18 cellular contexts compared by ENCODE assay signal in the genomic region with DNA sequence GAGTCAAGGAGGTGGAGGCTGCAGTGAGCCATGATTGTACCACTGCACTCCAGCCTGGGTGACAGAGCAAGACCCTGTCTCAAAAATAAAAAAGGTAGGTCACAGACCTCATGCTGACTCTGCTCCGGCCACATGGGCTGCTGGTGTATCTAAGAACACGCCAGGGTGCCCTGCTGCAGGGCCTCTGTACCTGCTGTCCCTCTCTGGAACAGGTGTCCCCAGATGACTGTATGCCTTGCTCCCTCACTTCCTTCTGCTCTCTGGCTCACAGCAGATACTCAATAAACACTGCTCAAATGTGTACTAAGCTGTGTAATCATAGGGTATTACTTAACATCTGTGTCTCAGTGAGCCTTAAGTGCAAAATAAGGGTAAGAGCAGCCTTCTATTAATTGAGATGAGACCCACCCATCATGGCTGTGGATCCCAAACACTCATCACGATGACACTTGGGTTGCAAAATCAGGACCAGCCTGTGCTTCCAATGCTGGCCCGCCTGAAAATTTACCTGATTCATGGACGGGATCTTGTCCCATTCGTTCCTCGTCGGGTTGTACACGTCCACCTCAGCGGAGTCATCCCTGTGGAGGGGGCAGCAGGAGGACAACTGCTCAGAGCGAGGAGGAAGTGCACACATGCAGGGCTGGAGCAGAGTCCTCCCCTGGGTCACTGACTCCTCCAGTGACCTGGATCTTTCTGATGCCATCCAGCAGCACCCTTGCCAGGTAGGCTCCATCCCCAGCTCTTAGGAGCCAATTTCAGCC. TPM values are rescaled to one million over a fixed set of nuclear protein-coding genes. Genes with fewer than 3 reads are reported as not detected.
A peak's percentile ranks its signal among the peaks of the same experiment; 100 is the strongest.
DNase-seq lines count a peak whose midpoint lies in the region; ATAC-seq and TF ChIP-seq lines count a peak whose summit lies in the region.
"Had no signal": no experiment of that assay in that cellular context is flagged by ENCODE, and none has a peak within 500 bp of the region (broad histone marks: within the 10 kb centered on the region; RNA-seq: fewer than 3 reads in every experiment).

No MANE protein-coding gene starts in this region.

- peaks cover 76% of the 10 kb centered on the region for H3K4me1 ChIP-seq in psoas muscle

- H3K36me3 ChIP-seq in WERI-Rb-1 = peaks cover 88% of the 10 kb centered on the region
- peaks cover 7 to 89% of the 10 kb centered on the region in 2 donors for H3K36me3 ChIP-seq in psoas muscle (ENCODE audit: insufficient read depth in 1 of 2, low read depth in 1 of 2)
- peaks cover 51% of the 10 kb centered on the region for H3K36me3 ChIP-seq in MG63

- CTCF ChIA-PET in activated naive CD4-positive, alpha-beta T cell treated with anti-CD3 and anti-CD28 coated beads for 36 hours (lab: Charles Lee) = interaction anchor here (0.7 to 1.5 kb wide), 3 partner anchors 40 to 349 kb away, joined by 3 to 7 read pairs (median 5); partner anchors contain the start of gene TAS1R1

- H3K27ac ChIP-seq in WERI-Rb-1 (peak overlapping the region; percentile 92), epithelial cell of prostate (peak overlapping the region; percentile 24), psoas muscle (peak overlapping the region; percentile 98)

- H3K9me3 Mint-ChIP-seq in activated naive CD4-positive, alpha-beta T cell treated with anti-CD3 and anti-CD28 coated beads, Interleukin-2, amount 50 U/mL, for 24 hours = no peaks in the 10 kb centered on the region
- H3K9me3 Mint-ChIP-seq in activated naive CD4-positive, alpha-beta T cell treated with anti-CD3 and anti-CD28 coated beads for 36 hours = no peaks in the 10 kb centered on the region
- H3K9me3 Mint-ChIP-seq: CD4-positive, alpha-beta memory T cell had no signal

- 62 to 85% (median 66%) methylated on average over 11 of the region's 11 CpGs for WGBS in psoas muscle, 3 donors

- H3K27me3 ChIP-seq in WERI-Rb-1 (ENCODE audit: insufficient read depth, low read depth, severe bottlenecking) = no peaks in the 10 kb centered on the region
- no peaks in the 10 kb centered on the region for H3K27me3 ChIP-seq in psoas muscle (ENCODE audit: insufficient read depth in 3 of 3, low read length in 2 of 3)
- H3K27me3 ChIP-seq in MG63 = no peaks in the 10 kb centered on the region

- H3K4me3 Mint-ChIP-seq in activated naive CD4-positive, alpha-beta T cell treated with anti-CD3 and anti-CD28 coated beads, Interleukin-2, amount 50 U/mL, for 24 hours = peak overlapping the region; percentile 19
- H3K4me3 Mint-ChIP-seq in activated naive CD4-positive, alpha-beta T cell treated with anti-CD3 and anti-CD28 coated beads for 36 hours = no peak overlapping the region
- H3K4me3 Mint-ChIP-seq: B cell had no signal

- H3K4me1 Mint-ChIP-seq in activated naive CD4-positive, alpha-beta T cell treated with anti-CD3 and anti-CD28 coated beads, Interleukin-2, amount 50 U/mL, for 24 hours = peaks cover 74% of the 10 kb centered on the region
- H3K4me1 Mint-ChIP-seq in activated naive CD4-positive, alpha-beta T cell treated with anti-CD3 and anti-CD28 coated beads for 36 hours (ENCODE audit: low read depth) = peaks cover 46% of the 10 kb centered on the region

- H3K9me3 ChIP-seq in WERI-Rb-1 (ENCODE audit: severe bottlenecking) (no peaks in the 10 kb centered on the region), psoas muscle (no peaks in the 10 kb centered on the region), MG63 (no peaks in the 10 kb centered on the region)

- ATAC-seq in psoas muscle = peak in 3 of 4 donors; percentile 5 to 39 (median 35)

- H3K27ac Mint-ChIP-seq in activated naive CD4-positive, alpha-beta T cell treated with anti-CD3 and anti-CD28 coated beads, Interleukin-2, amount 50 U/mL, for 24 hours = peak overlapping the region; percentile 12
- H3K27ac Mint-ChIP-seq in activated naive CD4-positive, alpha-beta T cell treated with anti-CD3 and anti-CD28 coated beads for 36 hours = no peak overlapping the region
- H3K27ac Mint-ChIP-seq: B cell had no signal

- DNase-seq in activated naive CD4-positive, alpha-beta T cell treated with anti-CD3 and anti-CD28 coated beads for 36 hours = no peak
- DNase-seq in WERI-Rb-1 (peak; percentile 77), epithelial cell of prostate (ENCODE audit: low read depth, low spot score) (no peak), psoas muscle (peak in 1 of 2 donors; percentile 81), foreskin fibroblast (no peak), MG63 (no peak), Ammon's horn (ENCODE audit: low spot score) (no peak)
- DNase-seq: ACHN; CD4-positive, alpha-beta memory T cell; Karpas-422; NCI-H1930; NCI-H2171; NCI-H510A; SHP77 treated with DMSO at 0.1 percent for 48 hours had no signal

- intact Hi-C loops in activated naive CD4-positive, alpha-beta T cell treated with anti-CD3 and anti-CD28 coated beads for 36 hours (cut with micrococcal nuclease) = no loop called here
- intact Hi-C loops in psoas muscle (cut with DNase I) = no loop called here

- no peak for TF ChIP-seq CTCF in WERI-Rb-1 (IDR thresholded peaks at IDR 0.05; ENCODE audit: low read depth, low read length)
- TF ChIP-seq CTCF in psoas muscle (IDR thresholded peaks at IDR 0.05) = no peak
- no peak for TF ChIP-seq CTCF in foreskin fibroblast (IDR thresholded peaks at IDR 0.05; ENCODE audit: low read depth, low read length)

- no peaks in the 10 kb centered on the region for H3K27me3 Mint-ChIP-seq in activated naive CD4-positive, alpha-beta T cell treated with anti-CD3 and anti-CD28 coated beads, Interleukin-2, amount 50 U/mL, for 24 hours
- H3K27me3 Mint-ChIP-seq in activated naive CD4-positive, alpha-beta T cell treated with anti-CD3 and anti-CD28 coated beads for 36 hours (ENCODE audit: low read depth) = no peaks in the 10 kb centered on the region
- H3K27me3 Mint-ChIP-seq: B cell; CD4-positive, alpha-beta memory T cell had no signal

- H3K36me3 Mint-ChIP-seq in activated naive CD4-positive, alpha-beta T cell treated with anti-CD3 and anti-CD28 coated beads, Interleukin-2, amount 50 U/mL, for 24 hours = peaks cover 7% of the 10 kb centered on the region
- H3K36me3 Mint-ChIP-seq in activated naive CD4-positive, alpha-beta T cell treated with anti-CD3 and anti-CD28 coated beads for 36 hours (ENCODE audit: low read depth) = peaks cover 40% of the 10 kb centered on the region

- H3K4me3 ChIP-seq in WERI-Rb-1 (ENCODE audit: low read depth, low read length) (no peak overlapping the region), psoas muscle (no peak overlapping the region), foreskin fibroblast (ENCODE audit: low read depth in 1 of 2, low read length in 2 of 2) (no peak overlapping the region), MG63 (no peak overlapping the region)

RNA-seq across cellular contexts. Expression of gene KLHL21, which starts 7.5 kb away (rescaled TPM):
- 10 to 100 TPM; 21.0 to 23.3 TPM for total RNA-seq in activated naive CD4-positive, alpha-beta T cell treated with anti-CD3 and anti-CD28 coated beads for 36 hours
- 100 to 1,000 TPM in 3 of 4 donors, 10 to 100 TPM in 1; 87.3 to 253 (median 113) TPM for total RNA-seq in psoas muscle
- polyA plus RNA-seq in psoas muscle = 100 to 1,000 TPM in 2 of 3 donors, 10 to 100 TPM in 1; 83.1 to 200 (median 120) TPM
- 27.8 and 32.0 TPM in 2 replicates for total RNA-seq in MG63 (2014; rRNA removed; shearing (Covaris generic); ENCODE audit: low replicate concordance)

RNA-seq across cellular contexts. Expression of gene ZBTB48, which starts 15.4 kb away (rescaled TPM):
- total RNA-seq in activated naive CD4-positive, alpha-beta T cell treated with anti-CD3 and anti-CD28 coated beads for 36 hours = 10 to 100 TPM; 15.0 to 18.3 TPM
- 10 to 100 TPM in 3 of 4 donors, 1 to 10 TPM in 1; 3.7 to 12.0 (median 11.4) TPM for total RNA-seq in psoas muscle
- 10 to 100 TPM in 2 of 3 donors, 1 to 10 TPM in 1; 9.7 to 16.6 (median 15.1) TPM for polyA plus RNA-seq in psoas muscle
- 20.6 and 32.5 TPM in 2 replicates for total RNA-seq in MG63 (2014; rRNA removed; shearing (Covaris generic); ENCODE audit: low replicate concordance)

RNA-seq across cellular contexts. Expression of gene PHF13, which starts 18.4 kb away (rescaled TPM):
- 10 to 100 TPM; 10.8 to 11.3 TPM for total RNA-seq in activated naive CD4-positive, alpha-beta T cell treated with anti-CD3 and anti-CD28 coated beads for 36 hours
- total RNA-seq in psoas muscle = 10 to 100 TPM in 1 of 4 donors, 1 to 10 TPM in 3; 5.4 to 21.3 (median 8.2) TPM
- 1 to 10 TPM; 4.8 to 7.5 (median 7.1) TPM for polyA plus RNA-seq in psoas muscle
- total RNA-seq in MG63 (2014; rRNA removed; shearing (Covaris generic); ENCODE audit: low replicate concordance) = 15.1 and 20.0 TPM in 2 replicates

RNA-seq across cellular contexts. Expression of gene THAP3, which starts 29.5 kb away (rescaled TPM):
- 10 to 100 TPM; 27.3 to 30.9 TPM for total RNA-seq in activated naive CD4-positive, alpha-beta T cell treated with anti-CD3 and anti-CD28 coated beads for 36 hours
- 10 to 100 TPM in 2 of 4 donors, 1 to 10 TPM in 2; 8.9 to 18.8 (median 13.4) TPM for total RNA-seq in psoas muscle
- polyA plus RNA-seq in psoas muscle = 10 to 100 TPM; 19.6 to 40.1 (median 22.8) TPM
- total RNA-seq in MG63 (2014; rRNA removed; shearing (Covaris generic); ENCODE audit: low replicate concordance) = 26.6 and 29.0 TPM in 2 replicates

RNA-seq across cellular contexts. Expression of gene TAS1R1, which starts 40.1 kb away (rescaled TPM):
- total RNA-seq in activated naive CD4-positive, alpha-beta T cell treated with anti-CD3 and anti-CD28 coated beads for 36 hours = not detected
- total RNA-seq in psoas muscle = not detected
- polyA plus RNA-seq in psoas muscle = under 1 TPM in 2 of 3 donors, not detected in 1; 0.04 to 0.16 TPM
- not detected in 2 replicates for total RNA-seq in MG63 (2014; rRNA removed; shearing (Covaris generic); ENCODE audit: low replicate concordance)
- total RNA-seq: B cell; CD4-positive, alpha-beta memory T cell; Daoy; H1 had no signal
- polyA plus RNA-seq: CD4-positive, alpha-beta memory T cell had no signal

Comparison
In these comparisons a context has a peak if more than half of its experiments do, and no peak if none do; other contexts are left out.
1. H3K27ac ChIP-seq: peak in every context shown above with its lines; median percentile 98 in psoas muscle; 92 in WERI-Rb-1; 24 in epithelial cell of prostate.